ENCODE assay signal across 10 cellular contexts in the genomic region with DNA sequence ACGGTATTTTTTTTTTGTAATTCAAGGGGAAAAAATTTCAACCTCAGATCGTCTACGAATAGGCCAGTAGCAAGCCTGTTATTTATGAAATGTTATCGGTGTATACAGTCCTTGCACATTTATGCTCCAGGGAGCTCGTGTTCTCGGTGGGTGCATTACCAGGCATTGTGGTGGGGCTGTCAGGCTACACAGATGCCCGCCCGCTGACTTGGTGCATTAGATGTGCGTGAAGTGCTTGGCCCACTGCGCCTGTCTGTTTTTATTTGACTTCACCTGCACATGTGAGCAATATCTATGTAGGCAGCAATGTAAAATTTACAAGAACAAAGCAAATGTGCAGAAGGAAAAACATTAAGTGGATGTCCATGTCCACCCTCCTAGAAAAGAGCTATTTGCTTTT. TPM values are rescaled to one million over a fixed set of nuclear protein-coding genes. Genes with fewer than 3 reads are reported as not detected.
DNase-seq lines count a peak whose midpoint lies in the region; ATAC-seq, FAIRE-seq and TF ChIP-seq lines count a peak whose summit lies in the region.
"Had no signal": no experiment of that assay in that cellular context is flagged by ENCODE, and none has a peak within 500 bp of the region (broad histone marks: within the 10 kb centered on the region; RNA-seq: fewer than 3 reads in every experiment).

No MANE protein-coding gene starts in this region.

- WGBS in small intestine, 3 donors = 47 to 56% (median 48%) methylated on average over 10 of the region's 10 CpGs

- TF ChIP-seq CTCF in astrocyte of the spinal cord (IDR thresholded peaks at IDR 0.05; ENCODE audit: low read depth, low read length) = no peak
- TF ChIP-seq CTCF in type B pancreatic cell (conservative IDR thresholded peaks at IDR 0.05) = no peak

- H3K4me1 ChIP-seq in mucosa of rectum (ENCODE audit: control insufficient read depth in 2 of 2, insufficient read depth in 2 of 2, low read length in 2 of 2) (peaks cover 16 to 20% of the 10 kb centered on the region in 2 donors), small intestine (ENCODE audit: control insufficient read depth in 2 of 2, insufficient read depth in 1 of 2, low read depth in 1 of 2, low read length in 1 of 2) (peaks cover 5 to 7% of the 10 kb centered on the region in 2 donors)

- no peaks in the 10 kb centered on the region for H3K27me3 Mint-ChIP-seq in activated naive CD4-positive, alpha-beta T cell treated with anti-CD3 and anti-CD28 coated beads, Interleukin-2, amount 50 U/mL, for 24 hours
- no peaks in the 10 kb centered on the region for H3K27me3 Mint-ChIP-seq in type B pancreatic cell

- peaks cover 5% of the 10 kb centered on the region for H3K36me3 Mint-ChIP-seq in activated naive CD4-positive, alpha-beta T cell treated with anti-CD3 and anti-CD28 coated beads, Interleukin-2, amount 50 U/mL, for 24 hours
- H3K36me3 Mint-ChIP-seq in type B pancreatic cell = peaks cover 9% of the 10 kb centered on the region

- ATAC-seq in activated CD4-positive, CD25-positive, alpha-beta regulatory T cell treated with anti-CD3 and anti-CD28 coated beads, Interleukin-2, amount 50 U/mL, for 24 hours = no peak
- ATAC-seq in GM21619 (IDR thresholded peaks at IDR 0.05; ENCODE audit: unreplicated experiment) = no peak

- in situ Hi-C loops in astrocyte of the spinal cord (cut with HindIII; ENCODE audit: low sequenced_read_pairs) = no loop called here

- no peaks in the 10 kb centered on the region for H3K27me3 ChIP-seq in mucosa of rectum (ENCODE audit: control insufficient read depth in 2 of 2, insufficient read depth in 2 of 2, low read length in 2 of 2)
- no peaks in the 10 kb centered on the region for H3K27me3 ChIP-seq in small intestine (ENCODE audit: control insufficient read depth in 2 of 2, insufficient read depth in 2 of 2, low read length in 2 of 2)

- H3K9me3 Mint-ChIP-seq in activated naive CD4-positive, alpha-beta T cell treated with anti-CD3 and anti-CD28 coated beads, Interleukin-2, amount 50 U/mL, for 24 hours = no peaks in the 10 kb centered on the region
- H3K9me3 Mint-ChIP-seq in type B pancreatic cell = no peaks in the 10 kb centered on the region

- H3K27ac Mint-ChIP-seq in activated naive CD4-positive, alpha-beta T cell treated with anti-CD3 and anti-CD28 coated beads, Interleukin-2, amount 50 U/mL, for 24 hours = peak overlapping the region; percentile 100
- H3K27ac Mint-ChIP-seq in type B pancreatic cell = peak overlapping the region; percentile 93

- H3K27ac ChIP-seq in mucosa of rectum (ENCODE audit: low read depth in 2 of 2, low read length in 2 of 2) = peak overlapping the region in 1 of 2 donors; percentile 93
- peak overlapping the region in 1 of 2 donors; percentile 90 for H3K27ac ChIP-seq in small intestine (ENCODE audit: low read depth in 1 of 2, low read length in 1 of 2)

- no peak for DNase-seq in activated naive CD4-positive, alpha-beta T cell (lab: John Stamatoyannopoulos, UW)
- DNase-seq in astrocyte of the spinal cord (ENCODE audit: low read depth, low spot score) (no peak), type B pancreatic cell (ENCODE audit: extremely low spot score, unreplicated experiment) (no peak), small intestine (no peak)
- DNase-seq: DMS79 treated with DMSO at 0.1 percent for 48 hours had no signal

- FAIRE-seq in small intestine (lab: Jason Lieb, UNC) = no peak
- FAIRE-seq: H1 had no signal

- H3K9ac ChIP-seq in mucosa of rectum (ENCODE audit: low read depth in 1 of 2, low read length in 2 of 2) = peak overlapping the region; percentile 88 to 90

- peaks cover 0 to 6% of the 10 kb centered on the region in 2 donors for H3K36me3 ChIP-seq in mucosa of rectum (ENCODE audit: control insufficient read depth in 2 of 2, insufficient read depth in 2 of 2, low read length in 2 of 2)
- H3K36me3 ChIP-seq in small intestine (ENCODE audit: control insufficient read depth in 2 of 2, insufficient read depth in 2 of 2, low read length in 2 of 2) = no peaks in the 10 kb centered on the region

- H3K9me3 ChIP-seq in mucosa of rectum (ENCODE audit: control insufficient read depth in 2 of 2, low read length in 2 of 2) (no peaks in the 10 kb centered on the region), small intestine (ENCODE audit: control insufficient read depth, low read depth) (no peaks in the 10 kb centered on the region)

- H3K4me3 Mint-ChIP-seq in activated naive CD4-positive, alpha-beta T cell treated with anti-CD3 and anti-CD28 coated beads, Interleukin-2, amount 50 U/mL, for 24 hours = peak overlapping the region; percentile 97
- peak overlapping the region; percentile 93 for H3K4me3 Mint-ChIP-seq in type B pancreatic cell

- H3K4me3 ChIP-seq in astrocyte of the spinal cord (ENCODE audit: low read depth, low read length) (peak overlapping the region; percentile 93), mucosa of rectum (ENCODE audit: low read length in 2 of 2) (peak overlapping the region in 1 of 2 donors; percentile 86), small intestine (ENCODE audit: low read depth in 1 of 2, low read length in 2 of 2) (no peak overlapping the region)

- peaks cover 58% of the 10 kb centered on the region for H3K4me1 Mint-ChIP-seq in activated naive CD4-positive, alpha-beta T cell treated with anti-CD3 and anti-CD28 coated beads, Interleukin-2, amount 50 U/mL, for 24 hours
- peaks cover 34% of the 10 kb centered on the region for H3K4me1 Mint-ChIP-seq in type B pancreatic cell (ENCODE audit: unreplicated experiment)

RNA-seq across cellular contexts. Expression of a gene that starts 2.7 kb away (rescaled TPM):
- 55.1 and 55.2 TPM in 2 replicates for total RNA-seq in type B pancreatic cell (ENCODE audit: low replicate concordance)
- polyA plus RNA-seq in small intestine = 10 to 100 TPM in 1 of 3 donors, 1 to 10 TPM in 2; 1.4 to 10.5 (median 2.0) TPM
